35 cellular contexts compared by ENCODE assay signal in genomic region chr3:291028-291427, GRCh38.
"Had no signal": no experiment of that assay in that cellular context is flagged by ENCODE, and none has a peak within 500 bp of the region (broad histone marks: within the 10 kb centered on the region; RNA-seq: fewer than 3 reads in every experiment).

No MANE protein-coding gene starts in this region.

- H3K4me1 ChIP-seq: adrenal gland, body of pancreas, gastrocnemius medialis, lower lobe of right lung, stomach, thyroid gland, upper lobe of left lung had no signal

- H3K36me3 ChIP-seq: adrenal gland, gastrocnemius medialis, lower lobe of right lung, stomach, thyroid gland, upper lobe of left lung, vagina had no signal

- H3K27ac ChIP-seq: adrenal gland, body of pancreas, gastrocnemius medialis, lower lobe of right lung, stomach, thyroid gland, upper lobe of left lung, vagina, VCaP had no signal

- DNase-seq: activated CD4-positive, alpha-beta T cell treated with anti-CD3 and anti-CD28 coated beads for 48 hours; activated CD4-positive, alpha-beta T cell treated with anti-CD3 and anti-CD28 coated beads, Interleukin-2, amount 50 U/mL, for 48 hours; activated CD8-positive, alpha-beta memory T cell treated with anti-CD3 and anti-CD28 coated beads for 24 hours; activated effector memory CD4-positive, alpha-beta T cell treated with anti-CD3 and anti-CD28 coated beads, Interleukin-2, amount 50 U/mL, for 16 hours; activated naive CD4-positive, alpha-beta T cell treated with anti-CD3 and anti-CD28 coated beads for 36 hours; activated naive CD8-positive, alpha-beta T cell treated with anti-CD3 and anti-CD28 coated beads for 36 hours; adrenal gland; aorta; body of pancreas; dermis blood vessel endothelial cell; effector CD8-positive, alpha-beta T cell; gastrocnemius medialis; hypothalamus; kidney glomerular epithelial cell; lower lobe of right lung; mesendoderm; stimulated activated CD4-positive, alpha-beta T cell treated with anti-CD3 and anti-CD28 coated beads, Interleukin-4, amount 100 ng/mL, for 24 hours; stomach; T-helper 9 cell; thyroid gland; upper lobe of left lung had no signal

- H3K36me3 Mint-ChIP-seq: activated naive CD8-positive, alpha-beta T cell treated with anti-CD3 and anti-CD28 coated beads for 36 hours; natural killer cell treated with Interleukin-12 subunit alpha and Interleukin-12 subunit beta and Interleukin-15 and Interleukin-18, amount 100 ng/mL, for 72 hours; stimulated activated effector memory CD8-positive, alpha-beta T cell treated with anti-CD3 and anti-CD28 coated beads, Interleukin-12 subunit alpha, Interleukin-12 subunit beta, amount 100 ng/mL, for 72 hours had no signal

- H3K4me1 Mint-ChIP-seq: activated naive CD8-positive, alpha-beta T cell treated with anti-CD3 and anti-CD28 coated beads for 36 hours; stimulated activated effector memory CD8-positive, alpha-beta T cell treated with anti-CD3 and anti-CD28 coated beads, Interleukin-12 subunit alpha, Interleukin-12 subunit beta, amount 100 ng/mL, for 72 hours had no signal

- H3K27me3 Mint-ChIP-seq: activated naive CD8-positive, alpha-beta T cell treated with anti-CD3 and anti-CD28 coated beads for 36 hours; natural killer cell treated with Interleukin-12 subunit alpha and Interleukin-12 subunit beta and Interleukin-15 and Interleukin-18, amount 100 ng/mL, for 72 hours; progenitor cell of endocrine pancreas had no signal

- FAIRE-seq: colon, endometrium, TTC549 had no signal

- H3K9me3 Mint-ChIP-seq: activated T-helper 1 cell treated with anti-CD3 and anti-CD28 coated beads, Interleukin-12 subunit alpha, Interleukin-12 subunit beta, Interleukin-2, Interleukin-4 antibody, amounts not matched to agents 30 ng/mL and 10 ng/mL and 1 ng/mL, durations not matched to agents 14 hours and 24 hours and 36 hours; T-helper 1 cell treated with Interleukin-12 subunit alpha and Interleukin-12 subunit beta and Interleukin-4 antibody, amounts not matched to agents 30 μg/mL and 1 μg/mL, for 36 hours had no signal

- H3K4me3 Mint-ChIP-seq: activated naive CD4-positive, alpha-beta T cell treated with anti-CD3 and anti-CD28 coated beads for 36 hours; activated naive CD8-positive, alpha-beta T cell treated with anti-CD3 and anti-CD28 coated beads for 36 hours; activated T-helper 1 cell treated with anti-CD3 and anti-CD28 coated beads, Interleukin-12 subunit alpha, Interleukin-12 subunit beta, Interleukin-2, Interleukin-4 antibody, amounts not matched to agents 30 ng/mL and 10 ng/mL and 1 ng/mL, durations not matched to agents 14 hours and 24 hours and 36 hours; natural killer cell treated with Interleukin-12 subunit alpha and Interleukin-12 subunit beta and Interleukin-15 and Interleukin-18, amount 100 ng/mL, for 72 hours; stimulated activated effector memory CD8-positive, alpha-beta T cell treated with anti-CD3 and anti-CD28 coated beads, Interleukin-12 subunit alpha, Interleukin-12 subunit beta, amount 100 ng/mL, for 72 hours; T-helper 1 cell treated with Interleukin-12 subunit alpha and Interleukin-12 subunit beta and Interleukin-4 antibody, amounts not matched to agents 30 μg/mL and 1 μg/mL, for 36 hours had no signal

- ATAC-seq: activated CD4-positive, CD25-positive, alpha-beta regulatory T cell treated with anti-CD3 and anti-CD28 coated beads, Interleukin-2, amount 50 U/mL, for 24 hours; body of pancreas; gastrocnemius medialis; left lobe of liver; lower lobe of right lung; natural killer cell treated with Interleukin-12 subunit alpha and Interleukin-12 subunit beta and Interleukin-15 and Interleukin-18, amount 100 ng/mL, for 72 hours; sciatic nerve; stimulated activated effector memory CD8-positive, alpha-beta T cell treated with anti-CD3 and anti-CD28 coated beads, Interleukin-12 subunit alpha, Interleukin-12 subunit beta, amount 100 ng/mL, for 72 hours had no signal

- H3K27ac Mint-ChIP-seq: activated naive CD4-positive, alpha-beta T cell treated with anti-CD3 and anti-CD28 coated beads for 36 hours; activated naive CD8-positive, alpha-beta T cell treated with anti-CD3 and anti-CD28 coated beads for 36 hours; activated T-helper 1 cell treated with anti-CD3 and anti-CD28 coated beads, Interleukin-12 subunit alpha, Interleukin-12 subunit beta, Interleukin-2, Interleukin-4 antibody, amounts not matched to agents 30 ng/mL and 10 ng/mL and 1 ng/mL, durations not matched to agents 14 hours and 24 hours and 36 hours; natural killer cell treated with Interleukin-12 subunit alpha and Interleukin-12 subunit beta and Interleukin-15 and Interleukin-18, amount 100 ng/mL, for 72 hours; progenitor cell of endocrine pancreas; stimulated activated effector memory CD8-positive, alpha-beta T cell treated with anti-CD3 and anti-CD28 coated beads, Interleukin-12 subunit alpha, Interleukin-12 subunit beta, amount 100 ng/mL, for 72 hours; T-helper 1 cell treated with Interleukin-12 subunit alpha and Interleukin-12 subunit beta and Interleukin-4 antibody, amounts not matched to agents 30 μg/mL and 1 μg/mL, for 36 hours had no signal

- H3K27me3 ChIP-seq: adrenal gland, body of pancreas, gastrocnemius medialis, stomach, thyroid gland, upper lobe of left lung, vagina had no signal

- H3K4me3 ChIP-seq: adrenal gland, body of pancreas, gastrocnemius medialis, lower lobe of right lung, skin epidermis, stomach, thyroid gland, upper lobe of left lung, vagina had no signal

- H3K9me3 ChIP-seq: adrenal gland, body of pancreas, gastrocnemius medialis, lower lobe of right lung, stomach, thyroid gland, upper lobe of left lung, vagina had no signal
